1 cellular context compared by ENCODE assay signal in the genomic region with DNA sequence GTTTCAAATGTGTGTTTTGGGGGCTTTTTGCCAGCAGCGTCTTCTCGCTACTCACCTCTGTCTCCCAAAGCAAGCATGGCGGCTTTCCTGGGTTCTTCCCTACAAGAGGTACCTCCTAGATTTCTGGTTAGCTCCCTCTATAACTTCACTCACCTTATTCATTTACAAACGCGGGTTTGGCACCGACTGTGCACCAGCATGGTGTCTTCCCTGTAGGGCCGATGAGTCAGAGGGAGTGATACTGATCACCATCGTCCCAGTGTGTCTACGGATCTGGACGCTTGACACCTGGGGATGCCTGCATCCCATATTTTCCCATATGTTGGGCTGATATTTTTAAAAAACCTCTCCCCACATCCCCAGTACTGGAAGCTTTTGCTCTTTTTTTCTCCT.
TF ChIP-seq lines count a peak whose summit lies in the region.

No MANE protein-coding gene starts in this region.

TF ChIP-seq in HepG2, 621 proteins besides CTCF, POLR2A, EP300 and RAD21:
- no peak for TF ChIP-seq ZMYM3 (CRISPR knock-in tag; IDR thresholded peaks at IDR 0.05)
- no peak for TF ChIP-seq ZSCAN30 (CRISPR knock-in tag; IDR thresholded peaks at IDR 0.05)
- TF ChIP-seq CCAR2 (optimal IDR thresholded peaks at IDR 0.05; ENCODE audit: low read depth, low read length), result no peak
- no peak for TF ChIP-seq ZNF350 (CRISPR knock-in tag; IDR thresholded peaks at IDR 0.05; ENCODE audit: borderline replicate concordance, low read depth)
- TF ChIP-seq NFYC (CRISPR knock-in tag; IDR thresholded peaks at IDR 0.05), result no peak
- TF ChIP-seq SNRNP70 (IDR thresholded peaks at IDR 0.05; ENCODE audit: low read depth, low read length), result no peak
- TF ChIP-seq CC2D1A (CRISPR knock-in tag; IDR thresholded peaks at IDR 0.05), result no peak
- TF ChIP-seq ZNF274 (CRISPR knock-in tag; IDR thresholded peaks at IDR 0.05), result no peak
- TF ChIP-seq, protein P1, sequence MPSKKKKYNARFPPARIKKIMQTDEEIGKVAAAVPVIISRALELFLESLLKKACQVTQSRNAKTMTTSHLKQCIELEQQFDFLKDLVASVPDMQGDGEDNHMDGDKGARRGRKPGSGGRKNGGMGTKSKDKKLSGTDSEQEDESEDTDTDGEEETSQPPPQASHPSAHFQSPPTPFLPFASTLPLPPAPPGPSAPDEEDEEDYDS (CRISPR knock-in tag; IDR thresholded peaks at IDR 0.05), result no peak
- no peak for TF ChIP-seq KDM2A (CRISPR knock-in tag; IDR thresholded peaks at IDR 0.05; ENCODE audit: borderline replicate concordance, low read depth)
